8 cellular contexts compared by ENCODE assay signal in genomic region chr10:75234683-75235374, GRCh38. TPM values are rescaled to one million over a fixed set of nuclear protein-coding genes. Genes with fewer than 3 reads are reported as not detected.
DNase-seq lines count a peak whose midpoint lies in the region; ATAC-seq and TF ChIP-seq lines count a peak whose summit lies in the region.

No MANE protein-coding gene starts in this region.

- H3K4me2 ChIP-seq in smooth muscle cell = peak overlapping the region; percentile 98

- peak overlapping the region; percentile 29 for H3K9ac ChIP-seq in smooth muscle cell (ENCODE audit: low read depth)

- H3K4me3 Mint-ChIP-seq in Calu3 (ENCODE audit: low read depth, unreplicated experiment) = peak overlapping the region; percentile 76

- H3K4me1 ChIP-seq in adrenal gland (replicated peaks in 1 of 2) (peaks cover 7 to 23% of the 10 kb centered on the region in 2 donors), smooth muscle cell (ENCODE audit: low read depth) (peaks cover 18% of the 10 kb centered on the region)

- no peaks in the 10 kb centered on the region for H3K9me3 Mint-ChIP-seq in Calu3 (ENCODE audit: low read depth, unreplicated experiment)

- H3K4me3 ChIP-seq in adrenal gland = peak overlapping the region; percentile 18 to 83 (median 52)
- H3K4me3 ChIP-seq in iPS-11a (ENCODE audit: low read depth, low read length) = peak overlapping the region; percentile 62
- peak overlapping the region; percentile 63 for H3K4me3 ChIP-seq in smooth muscle cell

- H3K27ac ChIP-seq in adrenal gland (peak overlapping the region; percentile 13 to 88 (median 63)), smooth muscle cell (ENCODE audit: low read depth) (no peak overlapping the region)

- H3K27me3 ChIP-seq in adrenal gland = no peaks in the 10 kb centered on the region
- no peaks in the 10 kb centered on the region for H3K27me3 ChIP-seq in smooth muscle cell (ENCODE audit: low read depth)

- no TSS peak for BruUV-seq in Calu3 (replicated peaks; lab: Mats Ljungman, UMichigan)

- H3K36me3 ChIP-seq in adrenal gland (replicated peaks in 1 of 2) (peaks cover 0 to 23% of the 10 kb centered on the region in 2 donors), smooth muscle cell (ENCODE audit: low read depth) (no peaks in the 10 kb centered on the region)

- H3K9me3 ChIP-seq in adrenal gland (replicated peaks in 1 of 3) (no peaks in the 10 kb centered on the region), smooth muscle cell (replicated peaks; ENCODE audit: low read depth) (no peaks in the 10 kb centered on the region)

- H3K4me1 Mint-ChIP-seq in Calu3 (ENCODE audit: low read depth, unreplicated experiment) = peaks cover 30% of the 10 kb centered on the region

- CTCF ChIA-PET in Calu3 (lab: Charles Lee) = interaction anchor here (0.6 to 4.0 kb wide), 10 partner anchors 9 to 1310 kb away, joined by 3 to 67 read pairs (median 6); partner anchors contain the start of gene VDAC2

- H3K79me2 ChIP-seq in smooth muscle cell (ENCODE audit: low read depth) = no peaks in the 10 kb centered on the region

- WGBS in adrenal gland, 4 donors = 0 to 1% (median 0%) methylated on average over 9 to 62 of the region's 62 CpGs; no CpG with 5 or more reads in 1 of the 4 donors
- under 1% methylated on average over 56 of the region's 62 CpGs for WGBS in smooth muscle cell (ENCODE audit: low lambda C conversion rate)

- intact Hi-C loops in Calu3 (cut with micrococcal nuclease; ENCODE audit: unreplicated experiment) (loop anchor here (10.0 kb wide), 1 partner anchor 970 kb away; no protein-coding TSS in a partner anchor), adrenal gland (cut with DNase I) (loop anchor here (5.0 to 10.0 kb wide), 4 partner anchors 48 to 990 kb away; partner anchors contain the start of gene SAMD8 (in 1 of the 2))

- TF ChIP-seq POLR2A in adrenal gland (IDR thresholded peaks at IDR 0.05) = no peak

- TF ChIP-seq CTCF in Calu3 (IDR thresholded peaks at IDR 0.05; ENCODE audit: unreplicated experiment) = no peak
- TF ChIP-seq CTCF in adrenal gland (IDR thresholded peaks at IDR 0.05) = no peak
- TF ChIP-seq CTCF in smooth muscle cell (IDR thresholded peaks at IDR 0.05; ENCODE audit: borderline replicate concordance, insufficient read depth, poor library complexity, severe bottlenecking) = no peak

- H3K27me3 Mint-ChIP-seq in Calu3 (ENCODE audit: unreplicated experiment) = no peaks in the 10 kb centered on the region

- peak overlapping the region; percentile 54 for H3K27ac Mint-ChIP-seq in Calu3 (ENCODE audit: unreplicated experiment)

- ATAC-seq in GM21529 (IDR thresholded peaks at IDR 0.05; ENCODE audit: unreplicated experiment) (peak; percentile 6), HG03280 (IDR thresholded peaks at IDR 0.05; ENCODE audit: unreplicated experiment) (no peak)

- DNase-seq in Calu3 = peak; percentile 68
- peak; percentile 19 for DNase-seq in LoVo (ENCODE audit: low spot score)
- DNase-seq in adrenal gland = peak in 3 of 7 donors; percentile 41 to 65 (median 51)
- no peak for DNase-seq in smooth muscle cell (lab: John Stamatoyannopoulos, UW; ENCODE audit: unreplicated experiment)
- DNase-seq in NCI-H446 (lab: John Stamatoyannopoulos, UW) = no peak

- peaks cover 25% of the 10 kb centered on the region for H3F3A ChIP-seq in smooth muscle cell (ENCODE audit: low read depth)

- peak overlapping the region; percentile 72 for H2AFZ ChIP-seq in smooth muscle cell (ENCODE audit: low read depth)

- H3K36me3 Mint-ChIP-seq in Calu3 (ENCODE audit: insufficient read depth, unreplicated experiment) = peaks cover 61% of the 10 kb centered on the region

- H4K20me1 ChIP-seq in smooth muscle cell (ENCODE audit: low read depth) = peaks cover 24% of the 10 kb centered on the region

RNA-seq across cellular contexts. Expression of gene COMTD1, which starts 0.9 kb away (rescaled TPM):
- 52.4 and 67.6 TPM in 2 replicates for total RNA-seq in Calu3 (2022)
- 10 to 100 TPM; 17.3 to 82.0 (median 32.7) TPM for total RNA-seq in adrenal gland
- 100 to 1,000 TPM in 1 of 3 donors, 10 to 100 TPM in 1, 1 to 10 TPM in 1; 2.0 to 137 (median 95.0) TPM for polyA plus RNA-seq in adrenal gland
- 9.8 and 18.7 TPM in 2 replicates for total RNA-seq in smooth muscle cell
- 8.4 and 9.4 TPM in 2 replicates for polyA plus RNA-seq in smooth muscle cell

RNA-seq across cellular contexts. Expression of gene VDAC2, which starts 24.2 kb away (rescaled TPM):
- total RNA-seq in Calu3 (2022) (243 and 254 TPM in 2 replicates), adrenal gland (100 to 1,000 TPM; 139 to 271 (median 197) TPM), smooth muscle cell (183 and 189 TPM in 2 replicates)
- polyA plus RNA-seq in adrenal gland (100 to 1,000 TPM in 2 of 3 donors, 10 to 100 TPM in 1; 83.2 to 297 (median 115) TPM), smooth muscle cell (207 and 237 TPM in 2 replicates)

Comparison
In these comparisons a context has a peak if more than half of its experiments do, and no peak if none do; other contexts are left out.
1. DNase-seq: peak in Calu3 (single experiment) and LoVo (single experiment); none in smooth muscle cell (single experiment) and NCI-H446 (0 of 2).
2. Peak in every context shown above with its lines, with median percentiles within 50 percentile points of each other: H3K4me3 ChIP-seq.